In genomic region chr2:168816369-168816768, GRCh38 we compare ENCODE assay signal across 11 cellular contexts. TPM values are rescaled to one million over a fixed set of nuclear protein-coding genes. Genes with fewer than 3 reads are reported as not detected.
A peak's percentile ranks its signal among the peaks of the same experiment; 100 is the strongest.
DNase-seq lines count a peak whose midpoint lies in the region; TF ChIP-seq lines count a peak whose summit lies in the region.
"Had no signal": no experiment of that assay in that cellular context is flagged by ENCODE, and none has a peak within 500 bp of the region (broad histone marks: within the 10 kb centered on the region; RNA-seq: fewer than 3 reads in every experiment).

No MANE protein-coding gene starts in this region.

- peak; percentile 54 for DNase-seq in AG09319 (ENCODE audit: extremely low read depth, low read depth)
- DNase-seq in M059J (ENCODE audit: low read depth): peak; percentile 71
- DNase-seq in choroid plexus epithelial cell (ENCODE audit: low read depth): peak; percentile 96
- DNase-seq in myocyte (ENCODE audit: low read depth): peak; percentile 32
- DNase-seq in Ammon's horn (ENCODE audit: low spot score): no peak
- no peak for DNase-seq in cortex of kidney (lab: John Stamatoyannopoulos, UW)
- no peak for DNase-seq in SW 1271 (lab: John Stamatoyannopoulos, UW)
- no peak for DNase-seq in cerebellar nuclear complex (lab: John Stamatoyannopoulos, UW)
- DNase-seq: CD4-positive, CD25-positive, alpha-beta regulatory T cell; SHP77 treated with DMSO at 0.1 percent for 48 hours; WERI-Rb-1 had no signal

- no peak overlapping the region for H3K4me3 ChIP-seq in choroid plexus epithelial cell (ENCODE audit: low read depth, low read length)

- no peak for TF ChIP-seq CTCF in AG09319 (IDR thresholded peaks at IDR 0.05; ENCODE audit: low read depth, low read length)
- no peak for TF ChIP-seq CTCF in choroid plexus epithelial cell (conservative IDR thresholded peaks at IDR 0.05; ENCODE audit: low read depth, low read length)

RNA-seq across cellular contexts. Expression of gene NOSTRIN, which starts 13.9 kb away (rescaled TPM):
- total RNA-seq in M059J (2014; rRNA removed; shearing (Covaris generic)): 0.22 TPM in 1 of 2 replicates, not detected in the other
- total RNA-seq in myocyte: not detected in 2 replicates
- not detected for polyA plus RNA-seq in myocyte (2012)
- total RNA-seq: CD4-positive, CD25-positive, alpha-beta regulatory T cell had no signal
- polyA plus RNA-seq: CD4-positive, CD25-positive, alpha-beta regulatory T cell had no signal

Comparison
In these comparisons a context has a peak if more than half of its experiments do, and no peak if none do; other contexts are left out.
1. DNase-seq: peak in AG09319 (single experiment), M059J (single experiment), choroid plexus epithelial cell (single experiment) and myocyte (single experiment); none in Ammon's horn (single experiment), cortex of kidney (single experiment), SW 1271 (0 of 2) and cerebellar nuclear complex (0 of 2).